15 cellular contexts compared by ENCODE assay signal in genomic region chr12:77686760-77687159, GRCh38.
A peak's percentile ranks its signal among the peaks of the same experiment; 100 is the strongest.
DNase-seq lines count a peak whose midpoint lies in the region; ATAC-seq and TF ChIP-seq lines count a peak whose summit lies in the region.
"Had no signal": no experiment of that assay in that cellular context is flagged by ENCODE, and none has a peak within 500 bp of the region (broad histone marks: within the 10 kb centered on the region; RNA-seq: fewer than 3 reads in every experiment).

No MANE protein-coding gene starts in this region.

- 75 to 84% (median 77%) methylated on average over 2 of the region's 2 CpGs for WGBS in spleen, 5 donors

- TF ChIP-seq CTCF in choroid plexus epithelial cell (conservative IDR thresholded peaks at IDR 0.05; ENCODE audit: low read depth, low read length) (peak; percentile 47), osteoblast (IDR thresholded peaks at IDR 0.05; ENCODE audit: extremely low read depth, low read depth, low read length) (peak; percentile 33), omental fat pad (IDR thresholded peaks at IDR 0.05) (no peak), spleen (IDR thresholded peaks at IDR 0.05 in 8 of 11, conservative IDR thresholded peaks at IDR 0.05 in 3 of 11) (no peak)

- H3K27ac ChIP-seq in osteoblast (ENCODE audit: low read depth, low read length) = no peak overlapping the region
- no peak overlapping the region for H3K27ac ChIP-seq in spleen

- H3K4me3 ChIP-seq in choroid plexus epithelial cell (ENCODE audit: low read depth, low read length) (no peak overlapping the region), osteoblast (ENCODE audit: insufficient read depth, low read length) (no peak overlapping the region), spleen (no peak overlapping the region)

- no peaks in the 10 kb centered on the region for H4K20me1 ChIP-seq in osteoblast (ENCODE audit: insufficient read depth, low read length)

- no peaks in the 10 kb centered on the region for H3K4me1 ChIP-seq in osteoblast (ENCODE audit: insufficient read depth, low read length)
- peaks cover 0 to 5% (median 0%) of the 10 kb centered on the region in 6 donors for H3K4me1 ChIP-seq in spleen

- no peak overlapping the region for H2AFZ ChIP-seq in osteoblast (ENCODE audit: low read length)

- no peak overlapping the region for H3K4me2 ChIP-seq in osteoblast (ENCODE audit: insufficient read depth, low read length)

- H3K36me3 ChIP-seq in osteoblast (ENCODE audit: insufficient read depth, low read length) (no peaks in the 10 kb centered on the region), spleen (no peaks in the 10 kb centered on the region)

- H3K27me3 ChIP-seq in osteoblast (ENCODE audit: insufficient read depth, low read length) (no peaks in the 10 kb centered on the region), spleen (replicated peaks in 1 of 7) (no peaks in the 10 kb centered on the region)

- no peaks in the 10 kb centered on the region for H3K79me2 ChIP-seq in osteoblast (ENCODE audit: insufficient read depth, low read length)

- no peak for TF ChIP-seq POLR2A in spleen (IDR thresholded peaks at IDR 0.05)

- intact Hi-C loops in spleen (cut with DNase I; ENCODE audit: low total_unique reads) = no loop called here

- DNase-seq in DMS53 (lab: John Stamatoyannopoulos, UW) (peak; percentile 48), DMS53 treated with DMSO at 0.1 percent for 48 hours (lab: John Stamatoyannopoulos, UW; ENCODE audit: unreplicated experiment) (no peak), NCI-H1694 (lab: John Stamatoyannopoulos, UW) (peak; percentile 9), choroid plexus epithelial cell (ENCODE audit: low read depth) (peak; percentile 56), osteoblast (ENCODE audit: insufficient read length, low spot score, missing footprints) (no peak), NCI-H2029 (lab: John Stamatoyannopoulos, UW) (no peak), omental fat pad (ENCODE audit: low spot score) (no peak), spleen (no peak)
- DNase-seq: activated CD4-positive, alpha-beta T cell treated with anti-CD3 and anti-CD28 coated beads for 36 hours; activated naive CD4-positive, alpha-beta T cell; effector memory CD4-positive, alpha-beta T cell; naive thymus-derived CD8-positive, alpha-beta T cell; NCI-H187 treated with DMSO at 0.1 percent for 48 hours; SHP77; stimulated activated naive CD8-positive, alpha-beta T cell treated with anti-CD3 and anti-CD28 coated beads, Interleukin-15, Interleukin-2, amounts not matched to agents 100 U/mL and 50 U/mL, for 24 hours had no signal

- ATAC-seq in omental fat pad (ENCODE audit: low FRiP score) = no peak
- ATAC-seq: activated CD4-positive, alpha-beta T cell treated with anti-CD3 and anti-CD28 coated beads for 36 hours; naive thymus-derived CD8-positive, alpha-beta T cell; stimulated activated naive CD8-positive, alpha-beta T cell treated with anti-CD3 and anti-CD28 coated beads, Interleukin-15, Interleukin-2, amounts not matched to agents 100 U/mL and 50 U/mL, for 24 hours had no signal

- H3K9me3 ChIP-seq in osteoblast (ENCODE audit: low read depth, low read length) (no peaks in the 10 kb centered on the region), spleen (no peaks in the 10 kb centered on the region)

Comparison
In these comparisons a context has a peak if more than half of its experiments do, and no peak if none do; other contexts are left out.
1. DNase-seq: peak in DMS53 (single experiment), NCI-H1694 (single experiment) and choroid plexus epithelial cell (single experiment); none in DMS53 treated with DMSO at 0.1 percent for 48 hours (single experiment), osteoblast (single experiment), NCI-H2029 (single experiment), omental fat pad (single experiment) and spleen (single experiment).
2. CTCF ChIP-seq: peak in choroid plexus epithelial cell (single experiment) and osteoblast (single experiment); none in omental fat pad (0 of 3) and spleen (0 of 11).